ENCODE assay signal across 8 cellular contexts in genomic region chr15:89243046-89243690, GRCh38. TPM values are rescaled to one million over a fixed set of nuclear protein-coding genes. Genes with fewer than 3 reads are reported as not detected.
DNase-seq lines count a peak whose midpoint lies in the region; ATAC-seq and TF ChIP-seq lines count a peak whose summit lies in the region.

No MANE protein-coding gene starts in this region.

- peaks cover 14% of the 10 kb centered on the region for H3K9me3 Mint-ChIP-seq in WTC11

- H3K4me1 ChIP-seq in cardiac muscle cell (ENCODE audit: low read depth) (peaks cover 6% of the 10 kb centered on the region), sigmoid colon (peaks cover 0 to 18% (median 15%) of the 10 kb centered on the region in 4 donors)

- H3K4me1 Mint-ChIP-seq in WTC11 = peaks cover 25% of the 10 kb centered on the region

- no peak for TF ChIP-seq CTCF in GM12875 (IDR thresholded peaks at IDR 0.05; ENCODE audit: borderline replicate concordance, insufficient read depth, low read depth, low read length)
- no peak for TF ChIP-seq CTCF in WTC11 (IDR thresholded peaks at IDR 0.05)
- TF ChIP-seq CTCF in cardiac muscle cell (IDR thresholded peaks at IDR 0.05; ENCODE audit: low read depth, low read length) = no peak
- TF ChIP-seq CTCF in sigmoid colon (IDR thresholded peaks at IDR 0.05) = no peak

- ATAC-seq in WTC11 (no peak), HG03159 (IDR thresholded peaks at IDR 0.05; ENCODE audit: unreplicated experiment) (no peak)

- no peak overlapping the region for H3K27ac Mint-ChIP-seq in WTC11

- POLR2A ChIA-PET in WTC11 (lab: Charles Lee) = interaction anchor here (1.0 kb wide), 1 partner anchor 155 kb away, joined by 4 read pairs; the partner anchor contains the start of gene ABHD2

- TF ChIP-seq POLR2A in sigmoid colon (IDR thresholded peaks at IDR 0.05) = no peak

- CTCF ChIA-PET in WTC11 (lab: Charles Lee) = interaction anchor here (0.6 to 3.0 kb wide), 12 partner anchors 13 to 338 kb away, joined by 3 to 45 read pairs (median 4); no protein-coding TSS in a partner anchor

- H3K4me3 ChIP-seq in GM12875 (ENCODE audit: low read depth, low read length) (peak overlapping the region; percentile 93), cardiac muscle cell (peak overlapping the region; percentile 74), sigmoid colon (peak overlapping the region; percentile 53 to 79 (median 66))

- 33 to 34% methylated on average over 20 of the region's 20 CpGs for WGBS in sigmoid colon, 2 donors

- no peak for TF ChIP-seq EP300 in sigmoid colon (IDR thresholded peaks at IDR 0.05)

- intact Hi-C loops in sigmoid colon (cut with DNase I) = loop anchor here (1.0 to 5.0 kb wide), 4 partner anchors 36 to 346 kb away; partner anchors contain the start of gene HAPLN3

- peaks cover 23% of the 10 kb centered on the region for H3K27me3 Mint-ChIP-seq in WTC11 (ENCODE audit: low read depth)

- DNase-seq in WTC11 (ENCODE audit: low spot score) = no peak
- peak in 1 of 2 donors; percentile 56 for DNase-seq in cardiac muscle cell (ENCODE audit: low read depth in 1 of 2, low spot score in 1 of 2)
- peak; percentile 75 for DNase-seq in sigmoid colon
- DNase-seq in glomerular visceral epithelial cell (ENCODE audit: extremely low spot score) = no peak
- no peak for DNase-seq in NCI-H446 (lab: John Stamatoyannopoulos, UW)
- no peak for DNase-seq in activated CD4-positive, alpha-beta T cell treated with anti-CD3 and anti-CD28 coated beads for 48 hours

- no peaks in the 10 kb centered on the region for H3K9me3 ChIP-seq in cardiac muscle cell (ENCODE audit: low read depth)
- no peaks in the 10 kb centered on the region for H3K9me3 ChIP-seq in sigmoid colon

- H3K27me3 ChIP-seq in cardiac muscle cell (no peaks in the 10 kb centered on the region), sigmoid colon (no peaks in the 10 kb centered on the region)

- H3K36me3 ChIP-seq in cardiac muscle cell = peaks cover 3% of the 10 kb centered on the region
- no peaks in the 10 kb centered on the region for H3K36me3 ChIP-seq in sigmoid colon

- H3K36me3 Mint-ChIP-seq in WTC11 = peaks cover 18% of the 10 kb centered on the region

- peak overlapping the region; percentile 97 for H3K4me3 Mint-ChIP-seq in WTC11

- no peak overlapping the region for H3K27ac ChIP-seq in cardiac muscle cell
- H3K27ac ChIP-seq in sigmoid colon = peak overlapping the region; percentile 45 to 66 (median 62)

TF ChIP-seq in WTC11, 78 proteins besides CTCF, POLR2A, EP300 and RAD21:
- TF ChIP-seq RELA (CRISPR knock-in tag; IDR thresholded peaks at IDR 0.05; ENCODE audit: borderline replicate concordance) (no peak), GABPB1 (CRISPR knock-in tag; IDR thresholded peaks at IDR 0.05) (peak; percentile 14; the same call in 1 of the 2 replicates)

RNA-seq across cellular contexts. Expression of gene FANCI, which starts 0.6 kb away (rescaled TPM):
- 94.5 to 108 TPM (median 101 TPM) in 3 replicates for total RNA-seq in WTC11 (2021)
- 11.3 and 22.8 TPM in 2 replicates for total RNA-seq in cardiac muscle cell
- 13.3 and 37.7 TPM in 2 replicates for polyA plus RNA-seq in cardiac muscle cell
- total RNA-seq in sigmoid colon = 1 to 10 TPM; 2.0 to 5.2 (median 3.3) TPM
- 10 to 100 TPM in 1 of 3 donors, 1 to 10 TPM in 2; 2.3 to 16.0 (median 2.4) TPM for polyA plus RNA-seq in sigmoid colon

RNA-seq across cellular contexts. Expression of gene RLBP1, which starts 21.8 kb away (rescaled TPM):
- not detected in 3 replicates for total RNA-seq in WTC11 (2021)
- total RNA-seq in cardiac muscle cell = not detected in 2 replicates
- 0.40 TPM in 1 of 2 replicates, not detected in the other for polyA plus RNA-seq in cardiac muscle cell
- total RNA-seq in sigmoid colon = 1 to 10 TPM in 2 of 4 donors, under 1 TPM in 1, not detected in 1; 0.27 to 6.6 (median 1.8) TPM
- under 1 TPM in 1 of 3 donors, not detected in 2; 0.50 TPM for polyA plus RNA-seq in sigmoid colon
